Comparison of ENCODE assay signal across 8 cellular contexts in the genomic region with DNA sequence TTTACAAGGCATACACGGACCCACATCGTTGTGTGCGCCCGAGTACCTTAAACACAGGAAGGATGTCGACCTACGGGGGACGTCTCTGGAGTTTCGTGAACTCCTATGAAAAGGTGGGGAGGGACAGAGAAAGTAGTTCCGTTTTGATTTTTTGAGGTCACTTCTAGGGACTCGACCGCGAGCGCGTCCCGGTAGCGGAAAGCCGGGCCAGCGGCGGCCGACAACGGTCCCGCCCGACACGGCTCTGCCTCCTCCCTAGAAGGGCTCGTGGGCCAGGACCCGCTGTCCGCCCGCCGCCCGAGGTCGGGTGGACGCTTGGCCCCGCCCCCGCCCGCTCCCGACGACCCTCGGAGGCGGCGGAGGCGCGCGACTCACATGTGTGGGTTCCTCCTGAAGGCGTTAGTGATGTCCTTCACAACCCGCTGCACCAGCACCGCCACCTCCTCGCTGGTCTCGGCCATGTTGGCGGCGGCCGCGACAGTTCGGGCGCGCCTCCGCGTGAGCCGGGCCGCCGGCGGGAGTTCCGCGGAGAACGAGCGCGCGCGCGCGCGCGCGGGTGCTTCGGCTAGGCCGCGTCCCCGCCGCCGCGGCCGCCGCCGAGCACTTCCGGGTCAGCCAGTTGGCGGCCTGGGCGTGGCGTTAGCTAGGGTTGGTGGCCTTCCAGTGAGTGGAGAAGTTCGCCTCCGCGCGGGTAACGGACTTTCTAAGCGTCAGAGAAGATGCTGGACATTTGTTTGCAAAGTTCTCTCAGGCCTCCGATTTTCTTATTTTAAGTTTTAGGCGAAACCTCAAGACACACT. TPM values are rescaled to one million over a fixed set of nuclear protein-coding genes. Genes with fewer than 3 reads are reported as not detected.
A peak's percentile ranks its signal among the peaks of the same experiment; 100 is the strongest.
DNase-seq lines count a peak whose midpoint lies in the region; ATAC-seq and TF ChIP-seq lines count a peak whose summit lies in the region.

A gene with protein sequence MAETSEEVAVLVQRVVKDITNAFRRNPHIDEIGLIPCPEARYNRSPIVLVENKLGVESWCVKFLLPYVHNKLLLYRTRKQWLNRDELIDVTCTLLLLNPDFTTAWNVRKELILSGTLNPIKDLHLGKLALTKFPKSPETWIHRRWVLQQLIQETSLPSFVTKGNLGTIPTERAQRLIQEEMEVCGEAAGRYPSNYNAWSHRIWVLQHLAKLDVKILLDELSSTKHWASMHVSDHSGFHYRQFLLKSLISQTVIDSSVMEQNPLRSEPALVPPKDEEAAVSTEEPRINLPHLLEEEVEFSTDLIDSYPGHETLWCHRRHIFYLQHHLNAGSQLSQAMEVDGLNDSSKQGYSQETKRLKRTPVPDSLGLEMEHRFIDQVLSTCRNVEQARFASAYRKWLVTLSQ (minus strand): TSS at position 534 of the 800 bp plus-strand sequence. CDS start 73 bp downstream, at position 461.

- peaks cover 25% of the 10 kb centered on the region for H3K4me1 Mint-ChIP-seq in T-helper 1 cell treated with Interleukin-12 subunit alpha and Interleukin-12 subunit beta and Interleukin-4 antibody, amounts not matched to agents 30 μg/mL and 1 μg/mL, for 36 hours (ENCODE audit: low read depth)
- peaks cover 32% of the 10 kb centered on the region for H3K4me1 Mint-ChIP-seq in progenitor cell of endocrine pancreas (ENCODE audit: low read depth)

- H3K4me3 ChIP-seq in left ventricle myocardium inferior (peak within 1 kb of the TSS; percentile 81), upper lobe of right lung (peak within 1 kb of the TSS; percentile 80)

- no peaks in the 10 kb centered on the region for H3K27me3 Mint-ChIP-seq in T-helper 1 cell treated with Interleukin-12 subunit alpha and Interleukin-12 subunit beta and Interleukin-4 antibody, amounts not matched to agents 30 μg/mL and 1 μg/mL, for 36 hours (ENCODE audit: low read depth)
- no peaks in the 10 kb centered on the region for H3K27me3 Mint-ChIP-seq in progenitor cell of endocrine pancreas

- no peaks in the 10 kb centered on the region for H3K27me3 ChIP-seq in left ventricle myocardium inferior (ENCODE audit: low read depth)
- H3K27me3 ChIP-seq in upper lobe of right lung, result no peaks in the 10 kb centered on the region

- peak within 1 kb of the TSS; percentile 92 for H3K27ac Mint-ChIP-seq in T-helper 1 cell treated with Interleukin-12 subunit alpha and Interleukin-12 subunit beta and Interleukin-4 antibody, amounts not matched to agents 30 μg/mL and 1 μg/mL, for 36 hours
- peak within 1 kb of the TSS; percentile 98 for H3K27ac Mint-ChIP-seq in progenitor cell of endocrine pancreas

- H3K9me3 Mint-ChIP-seq in T-helper 1 cell treated with Interleukin-12 subunit alpha and Interleukin-12 subunit beta and Interleukin-4 antibody, amounts not matched to agents 30 μg/mL and 1 μg/mL, for 36 hours, result no peaks in the 10 kb centered on the region
- H3K9me3 Mint-ChIP-seq in progenitor cell of endocrine pancreas (ENCODE audit: low read depth), result no peaks in the 10 kb centered on the region

- intact Hi-C loops in left ventricle myocardium inferior (cut with micrococcal nuclease), result no loop called here
- intact Hi-C loops in upper lobe of right lung (cut with DNase I), result no loop called here

- H3K4me1 ChIP-seq in left ventricle myocardium inferior (peaks cover 52% of the 10 kb centered on the region), upper lobe of right lung (peaks cover 19% of the 10 kb centered on the region)

- no peak for TF ChIP-seq CTCF in left ventricle myocardium inferior (IDR thresholded peaks at IDR 0.05; ENCODE audit: borderline replicate concordance)
- no peak for TF ChIP-seq CTCF in progenitor cell of endocrine pancreas (IDR thresholded peaks at IDR 0.05; ENCODE audit: unreplicated experiment)
- no peak for TF ChIP-seq CTCF in upper lobe of right lung (IDR thresholded peaks at IDR 0.05)

- H3K36me3 ChIP-seq in left ventricle myocardium inferior, result no peaks in the 10 kb centered on the region
- H3K36me3 ChIP-seq in upper lobe of right lung, result no peaks in the 10 kb centered on the region

- H3K9me3 ChIP-seq in left ventricle myocardium inferior (replicated peaks) (no peaks in the 10 kb centered on the region), upper lobe of right lung (no peaks in the 10 kb centered on the region)

- DNase-seq in NCI-H146 treated with DMSO at 0.1 percent for 48 hours (lab: John Stamatoyannopoulos, UW; ENCODE audit: unreplicated experiment) (peak; percentile 57), amniotic stem cell (lab: John Stamatoyannopoulos, UW) (peak; percentile 64), left ventricle myocardium inferior (peak; percentile 93), progenitor cell of endocrine pancreas (ENCODE audit: low spot score, unreplicated experiment) (peak; percentile 85), upper lobe of right lung (peak; percentile 96)

- H3K27ac ChIP-seq in left ventricle myocardium inferior (replicated peaks) (peak within 1 kb of the TSS; percentile 96), upper lobe of right lung (peak within 1 kb of the TSS; percentile 98)

- peaks cover 16% of the 10 kb centered on the region for H3K36me3 Mint-ChIP-seq in T-helper 1 cell treated with Interleukin-12 subunit alpha and Interleukin-12 subunit beta and Interleukin-4 antibody, amounts not matched to agents 30 μg/mL and 1 μg/mL, for 36 hours (ENCODE audit: low read depth)
- peaks cover 2% of the 10 kb centered on the region for H3K36me3 Mint-ChIP-seq in progenitor cell of endocrine pancreas (ENCODE audit: insufficient read depth)

- H3K4me3 Mint-ChIP-seq in T-helper 1 cell treated with Interleukin-12 subunit alpha and Interleukin-12 subunit beta and Interleukin-4 antibody, amounts not matched to agents 30 μg/mL and 1 μg/mL, for 36 hours, result peak within 1 kb of the TSS; percentile 86
- peak within 1 kb of the TSS; percentile 89 for H3K4me3 Mint-ChIP-seq in progenitor cell of endocrine pancreas (ENCODE audit: low read depth)

- peak; percentile 90 for ATAC-seq in GM18498 (IDR thresholded peaks at IDR 0.05; ENCODE audit: unreplicated experiment)
- ATAC-seq in HG02884 (IDR thresholded peaks at IDR 0.05; ENCODE audit: unreplicated experiment), result peak; percentile 86
- peak; percentile 99 for ATAC-seq in upper lobe of right lung

RNA-seq across cellular contexts. Expression of the gene that starts here (rescaled TPM):
- total RNA-seq in left ventricle myocardium inferior (23.2 TPM), progenitor cell of endocrine pancreas (59.3 and 66.0 TPM in 2 replicates), upper lobe of right lung (48.9 TPM)

Comparison
In these comparisons a context has a peak if more than half of its experiments do, and no peak if none do; other contexts are left out.
1. Peak in every context shown above with its lines: DNase-seq, ATAC-seq, H3K4me3 ChIP-seq and H3K27ac ChIP-seq.